7 cellular contexts compared by ENCODE assay signal in genomic region chr16:89994721-89995474, GRCh38. TPM values are rescaled to one million over a fixed set of nuclear protein-coding genes. Genes with fewer than 3 reads are reported as not detected.
DNase-seq lines count a peak whose midpoint lies in the region.
"Not testable (repeated sequence)": the region's sequence is repeated elsewhere in the genome, so short reads cannot be mapped to it uniquely, and the experiment has no call there.

No MANE protein-coding gene starts in this region.

- in situ Hi-C loops in GM23248 (cut with MboI) = not testable (repeated sequence)

- peaks cover 83% of the 10 kb centered on the region for H3F3A ChIP-seq in GM23248 (ENCODE audit: insufficient read depth)

- not testable (repeated sequence) for H2BK5ac ChIP-seq in mesenchymal stem cell (ENCODE audit: low read depth, low read length, poor library complexity, severe bottlenecking)

- H3K9ac ChIP-seq in GM23248 = not testable (repeated sequence)
- H3K9ac ChIP-seq in mesenchymal stem cell (ENCODE audit: low read length) = peak overlapping the region; percentile 41

- H3K14ac ChIP-seq in mesenchymal stem cell (ENCODE audit: low read length in 2 of 2) = not testable (repeated sequence)

- not testable (repeated sequence) for H3K4me3 ChIP-seq in GM23248
- H3K4me3 ChIP-seq in mesenchymal stem cell (ENCODE audit: insufficient read depth in 1 of 2, low read depth in 1 of 2, low read length in 2 of 2) = peak overlapping the region in 1 of 2 experiments; percentile 47

- H2AFZ ChIP-seq in GM23248; mesenchymal stem cell (ENCODE audit: low read depth, low read length): not testable (repeated sequence)

- H2AK5ac ChIP-seq in mesenchymal stem cell (ENCODE audit: low read length, severe bottlenecking) = not testable (repeated sequence)

- H3K27ac ChIP-seq in GM23248 = peak overlapping the region; percentile 76
- peak overlapping the region; percentile 71 for H3K27ac ChIP-seq in epithelial cell of prostate
- H3K27ac ChIP-seq in mesenchymal stem cell (ENCODE audit: low read length, poor library complexity, severe bottlenecking) = peak overlapping the region; percentile 62

- not testable (repeated sequence) for H2BK15ac ChIP-seq in mesenchymal stem cell (ENCODE audit: low read depth, poor library complexity, severe bottlenecking)

- not testable (repeated sequence) for H2BK120ac ChIP-seq in mesenchymal stem cell (ENCODE audit: low read depth, low read length)

- H3K9me3 ChIP-seq in GM23248 (ENCODE audit: low read depth) = not testable (repeated sequence)
- H3K9me3 ChIP-seq in mesenchymal stem cell (ENCODE audit: control insufficient read depth, low read length) = peaks cover 28% of the 10 kb centered on the region

- H3K23ac ChIP-seq in mesenchymal stem cell (ENCODE audit: low read length in 2 of 2) = not testable (repeated sequence)

- peak overlapping the region; percentile 16 for H4K91ac ChIP-seq in mesenchymal stem cell (ENCODE audit: low read length)

- not testable (repeated sequence) for H3K4me2 ChIP-seq in GM23248 (ENCODE audit: unreplicated experiment); mesenchymal stem cell (ENCODE audit: low read length, poor library complexity, severe bottlenecking)

- peaks cover 23% of the 10 kb centered on the region for H3K79me1 ChIP-seq in mesenchymal stem cell (replicated peaks; ENCODE audit: low read length, poor library complexity, severe bottlenecking)

- H3K4ac ChIP-seq in mesenchymal stem cell (ENCODE audit: low read depth in 1 of 2, low read length in 2 of 2) = not testable (repeated sequence)

- DNase-seq in GM23248 = peak; percentile 80
- peak; percentile 60 for DNase-seq in NCI-H345 (lab: John Stamatoyannopoulos, UW)
- DNase-seq in UCSD-AML1 (lab: John Stamatoyannopoulos, UW; ENCODE audit: unreplicated experiment) = peak; percentile 59
- DNase-seq in activated naive CD4-positive, alpha-beta T cell treated with anti-CD3 and anti-CD28 coated beads, Interleukin-2, amount 50 U/mL, for 16 hours = peak; percentile 64
- DNase-seq in epithelial cell of prostate (ENCODE audit: low read depth, low spot score) = peak; percentile 29
- peak; percentile 88 for DNase-seq in mesenchymal stem cell
- peak; percentile 78 for DNase-seq in stimulated activated CD4-positive, alpha-beta T cell treated with anti-CD3 and anti-CD28 coated beads, Interleukin-1b, Interleukin-23, amount 100 ng/mL, for 48 hours

- not testable (repeated sequence) for H4K8ac ChIP-seq in mesenchymal stem cell (ENCODE audit: low read length)

- not testable (repeated sequence) for H3K4me1 ChIP-seq in GM23248 (ENCODE audit: insufficient read depth); mesenchymal stem cell (ENCODE audit: control insufficient read depth, insufficient read depth, low read depth, low read length)

- not testable (repeated sequence) for H3K79me2 ChIP-seq in GM23248 (ENCODE audit: insufficient read depth)

- H3K18ac ChIP-seq in mesenchymal stem cell (ENCODE audit: low read depth in 1 of 2, low read length in 2 of 2) = not testable (repeated sequence)

- H3K36me3 ChIP-seq in GM23248 (ENCODE audit: low read depth) = peaks cover 26% of the 10 kb centered on the region
- H3K36me3 ChIP-seq in mesenchymal stem cell (ENCODE audit: control insufficient read depth in 1 of 2, insufficient read depth in 2 of 2, low read depth in 1 of 2, low read length in 2 of 2) = peaks cover 65 to 82% of the 10 kb centered on the region in 2 experiments

- H2BK12ac ChIP-seq in mesenchymal stem cell (ENCODE audit: low read length in 2 of 2) = not testable (repeated sequence)

- H3K9me2 ChIP-seq in GM23248 (ENCODE audit: insufficient read depth) = not testable (repeated sequence)

- 52 to 64% methylated on average over 6 to 8 of the region's 8 CpGs for WGBS in GM23248 (ENCODE audit: low coverage in 1 of 2, low lambda C conversion rate in 2 of 2, missing lambda C conversion rate in 2 of 2), 2 experiments
- WGBS in mesenchymal stem cell = 48% methylated on average over 8 of the region's 8 CpGs

- H4K20me1 ChIP-seq in GM23248 (ENCODE audit: insufficient read depth) = not testable (repeated sequence)

- H3K27me3 ChIP-seq in GM23248 (replicated peaks; ENCODE audit: insufficient read depth); mesenchymal stem cell (ENCODE audit: control insufficient read depth in 1 of 2, insufficient read depth in 1 of 2, low read length in 2 of 2): not testable (repeated sequence)

RNA-seq across cellular contexts. Expression of gene DBNDD1, which starts 24.4 kb away (rescaled TPM):
- 2.0 and 3.1 TPM in 2 replicates for total RNA-seq in GM23248 (2014; rRNA removed; shearing (Covaris generic))
- 1.4 and 1.6 TPM in 2 replicates for polyA plus RNA-seq in GM23248 (2016; fragmentation: Nextera tagmentation; extraction: Ambion mirVana)
- 5.6 TPM for polyA plus RNA-seq in mesenchymal stem cell (2013, experiment 1 of 2)
- 5.2 TPM for polyA plus RNA-seq in mesenchymal stem cell (2013, experiment 2 of 2)

RNA-seq across cellular contexts. Expression of gene DEF8, which starts 46.3 kb away (rescaled TPM):
- total RNA-seq in GM23248 (2014; rRNA removed; shearing (Covaris generic)) = 65.8 and 106 TPM in 2 replicates
- polyA plus RNA-seq in GM23248 (2016; fragmentation: Nextera tagmentation; extraction: Ambion mirVana) = 85.3 and 88.9 TPM in 2 replicates
- 68.5 TPM for polyA plus RNA-seq in mesenchymal stem cell (2013, experiment 1 of 2)
- polyA plus RNA-seq in mesenchymal stem cell (2013, experiment 2 of 2) = 65.6 TPM

Comparison
In these comparisons a context has a peak if more than half of its experiments do, and no peak if none do; other contexts are left out.
1. DNase-seq: peak in every context shown above with its lines; median percentile 88 in mesenchymal stem cell; 80 in GM23248; 78 in stimulated activated CD4-positive, alpha-beta T cell treated with anti-CD3 and anti-CD28 coated beads, Interleukin-1b, Interleukin-23, amount 100 ng/mL, for 48 hours; 64 in activated naive CD4-positive, alpha-beta T cell treated with anti-CD3 and anti-CD28 coated beads, Interleukin-2, amount 50 U/mL, for 16 hours; 60 in NCI-H345; 59 in UCSD-AML1; 29 in epithelial cell of prostate.